24 cellular contexts compared by ENCODE assay signal in genomic region chr2:233492738-233493137, GRCh38.
DNase-seq lines count a peak whose midpoint lies in the region; ATAC-seq and TF ChIP-seq lines count a peak whose summit lies in the region.
"Had no signal": no experiment of that assay in that cellular context is flagged by ENCODE, and none has a peak within 500 bp of the region (broad histone marks: within the 10 kb centered on the region; RNA-seq: fewer than 3 reads in every experiment).

No MANE protein-coding gene starts in this region.

- no peaks in the 10 kb centered on the region for H3K27me3 ChIP-seq in RWPE2 (ENCODE audit: insufficient read depth, poor library complexity, severe bottlenecking)
- no peaks in the 10 kb centered on the region for H3K27me3 ChIP-seq in esophagus (ENCODE audit: control insufficient read depth in 1 of 2, insufficient read depth in 2 of 2, low read length in 2 of 2)

- DNase-seq in HPDE6-E6E7 (ENCODE audit: extremely low spot score) (peak; percentile 77), RWPE2 (ENCODE audit: low spot score) (no peak), mesothelial cell of epicardium (ENCODE audit: low spot score in 2 of 2, unreplicated experiment in 2 of 2) (no peak), caudate nucleus (lab: John Stamatoyannopoulos, UW) (no peak), GM19240 (ENCODE audit: insufficient read length, low spot score) (no peak)
- DNase-seq: C1 segment of cervical spinal cord; CD4-positive, alpha-beta memory T cell; COR-L47; GDM1; Kasumi-1; NCI-H1105 treated with DMSO at 0.1 percent for 48 hours; NCI-H2029; NCI-H446; NCI-H524 treated with DMSO at 0.1 percent for 48 hours; NCI-H774; NK-92 treated with Interleukin-12 subunit alpha and Interleukin-12 subunit beta, amount 100 ng/mL, for 24 hours; PC-3; SHP77 treated with DMSO at 0.1 percent for 48 hours had no signal

- H3K9me3 ChIP-seq in RWPE2 (ENCODE audit: severe bottlenecking): no peaks in the 10 kb centered on the region
- H3K9me3 ChIP-seq in esophagus (ENCODE audit: control insufficient read depth in 2 of 2, insufficient read depth in 1 of 2, low read depth in 1 of 2, low read length in 1 of 2): no peaks in the 10 kb centered on the region

- WGBS in esophagus, 2 donors: 61 to 67% methylated on average over 4 of the region's 4 CpGs

- peak overlapping the region; percentile 100 for H3K27ac ChIP-seq in RWPE2 (ENCODE audit: poor library complexity, severe bottlenecking)
- H3K27ac ChIP-seq in esophagus (ENCODE audit: low read depth in 2 of 2, low read length in 1 of 2): peak overlapping the region; percentile 12 to 49
- no peak overlapping the region for H3K27ac ChIP-seq in caudate nucleus (ENCODE audit: low read depth, low read length)
- H3K27ac ChIP-seq: HL-60 had no signal

- H3K36me3 Mint-ChIP-seq in mesothelial cell of epicardium: peaks cover 27% of the 10 kb centered on the region

- no peak overlapping the region for H3K4me3 ChIP-seq in RWPE2 (ENCODE audit: severe bottlenecking)
- H3K4me3 ChIP-seq in esophagus (ENCODE audit: low read depth in 1 of 2, low read length in 2 of 2): no peak overlapping the region
- H3K4me3 ChIP-seq: GM12878 had no signal

- peak overlapping the region; percentile 72 for H3K27ac Mint-ChIP-seq in mesothelial cell of epicardium

- no peak overlapping the region for H3K4me3 Mint-ChIP-seq in mesothelial cell of epicardium
- H3K4me3 Mint-ChIP-seq: CD4-positive, alpha-beta memory T cell had no signal

- ATAC-seq in RWPE2 (ENCODE audit: low read depth) (peak; percentile 87), HG02981 (IDR thresholded peaks at IDR 0.05; ENCODE audit: unreplicated experiment) (no peak), GM18517 (IDR thresholded peaks at IDR 0.05; ENCODE audit: unreplicated experiment) (no peak)
- ATAC-seq: GM12878, HCT116, PC-3 had no signal

- H3K4me1 ChIP-seq in RWPE2 (ENCODE audit: insufficient read depth, poor library complexity, severe bottlenecking) (peaks cover 63% of the 10 kb centered on the region), esophagus (ENCODE audit: control insufficient read depth in 2 of 2, insufficient read depth in 2 of 2, low read length in 1 of 2) (no peaks in the 10 kb centered on the region)

- TF ChIP-seq CTCF in RWPE2 (IDR thresholded peaks at IDR 0.05; ENCODE audit: poor library complexity, severe bottlenecking): no peak
- no peak for TF ChIP-seq CTCF in mesothelial cell of epicardium (IDR thresholded peaks at IDR 0.05; ENCODE audit: unreplicated experiment)

- peaks cover 52% of the 10 kb centered on the region for H3K4me1 Mint-ChIP-seq in mesothelial cell of epicardium

- H3K36me3 ChIP-seq in RWPE2 (ENCODE audit: low read depth) (peaks cover 60% of the 10 kb centered on the region), esophagus (ENCODE audit: control insufficient read depth in 2 of 2, insufficient read depth in 2 of 2, low read length in 1 of 2) (peaks cover 2 to 4% of the 10 kb centered on the region in 2 donors)

- H3K27me3 Mint-ChIP-seq in mesothelial cell of epicardium (ENCODE audit: low read depth): no peaks in the 10 kb centered on the region
- H3K27me3 Mint-ChIP-seq: CD4-positive, alpha-beta memory T cell had no signal

- no peaks in the 10 kb centered on the region for H3K9me3 Mint-ChIP-seq in mesothelial cell of epicardium
